Comparison of ENCODE assay signal across 1 cellular context in genomic region chr5:858726-859125, GRCh38.
TF ChIP-seq lines count a peak whose summit lies in the region.

No MANE protein-coding gene starts in this region.

TF ChIP-seq in H1, 55 proteins besides CTCF, POLR2A, EP300 and RAD21:
- TF ChIP-seq TAF1 (IDR thresholded peaks at IDR 0.05; ENCODE audit: low read depth, low read length) = no peak
- no peak for TF ChIP-seq CBX8 (IDR thresholded peaks at IDR 0.05; ENCODE audit: borderline replicate concordance, low read depth, low read length)
- no peak for TF ChIP-seq JUND (IDR thresholded peaks at IDR 0.05; ENCODE audit: low read length)
- no peak for TF ChIP-seq KDM4A (IDR thresholded peaks at IDR 0.05; ENCODE audit: low read depth, low read length, severe bottlenecking)
- TF ChIP-seq CREB1 (IDR thresholded peaks at IDR 0.05) = no peak
- no peak for TF ChIP-seq HDAC2 (IDR thresholded peaks at IDR 0.05; ENCODE audit: borderline replicate concordance in 1 of 2, low read depth in 2 of 2, low read length in 2 of 2)
- no peak for TF ChIP-seq BCL11A (IDR thresholded peaks at IDR 0.05; ENCODE audit: low read depth in 2 of 2, low read length in 2 of 2)
- TF ChIP-seq SP4 (IDR thresholded peaks at IDR 0.05; ENCODE audit: low read length) = no peak
- TF ChIP-seq SRF (IDR thresholded peaks at IDR 0.05; ENCODE audit: low read depth, low read length) = no peak
- TF ChIP-seq HDAC6 (IDR thresholded peaks at IDR 0.05; ENCODE audit: low read depth, low read length) = no peak
- TF ChIP-seq SUZ12 (IDR thresholded peaks at IDR 0.05; ENCODE audit: low read length) = no peak
- TF ChIP-seq CTBP2 (IDR thresholded peaks at IDR 0.05; ENCODE audit: borderline replicate concordance, insufficient read depth, insufficient read length, low read length) = no peak
- TF ChIP-seq POLR2AphosphoS5 (IDR thresholded peaks at IDR 0.05; ENCODE audit: low read depth, low read length) = no peak
- TF ChIP-seq TEAD4 (IDR thresholded peaks at IDR 0.05; ENCODE audit: low read depth, low read length) = no peak
- no peak for TF ChIP-seq MAX (IDR thresholded peaks at IDR 0.05)
- no peak for TF ChIP-seq POU5F1 (IDR thresholded peaks at IDR 0.05; ENCODE audit: low read depth, low read length)
- no peak for TF ChIP-seq NRF1 (IDR thresholded peaks at IDR 0.05; ENCODE audit: low read depth, low read length)
- TF ChIP-seq ATF3 (IDR thresholded peaks at IDR 0.05; ENCODE audit: insufficient read depth, low read depth, low read length) = no peak
